In the genomic region with DNA sequence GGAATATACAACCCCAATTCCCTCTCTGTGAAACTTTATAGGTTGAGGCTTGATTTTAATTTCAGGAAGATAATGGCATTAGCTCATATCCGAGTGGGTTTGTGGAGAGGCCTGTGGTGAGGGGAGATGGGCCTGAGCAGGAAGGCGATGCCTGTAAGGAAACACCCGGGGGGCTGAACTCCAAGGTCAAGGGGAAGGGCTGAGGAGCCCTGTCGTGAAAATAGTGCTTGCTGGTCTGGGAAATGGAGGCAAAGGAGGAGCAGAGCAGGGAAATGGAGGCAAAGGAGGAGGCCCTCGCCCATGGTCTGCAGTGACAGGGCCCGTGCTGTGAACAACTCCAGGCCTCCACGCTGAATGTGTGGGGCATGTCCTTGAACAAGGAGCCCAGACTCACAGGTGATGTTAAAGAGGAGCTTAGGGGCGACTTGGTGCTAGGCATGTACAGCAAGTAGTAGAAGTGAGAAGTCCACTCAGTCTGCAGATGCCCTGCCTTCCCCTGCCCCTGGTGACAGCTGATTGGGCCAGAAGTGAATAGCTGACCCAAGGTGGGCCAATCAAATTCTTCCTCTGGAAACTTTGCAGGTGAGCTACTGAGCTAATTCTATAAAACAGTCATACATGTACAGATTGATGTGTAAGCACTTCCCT, we compare ENCODE assay signal across 11 cellular contexts. TPM values are rescaled to one million over a fixed set of nuclear protein-coding genes. Genes with fewer than 3 reads are reported as not detected.
DNase-seq lines count a peak whose midpoint lies in the region; ATAC-seq, FAIRE-seq and TF ChIP-seq lines count a peak whose summit lies in the region.
"Had no signal": no experiment of that assay in that cellular context is flagged by ENCODE, and none has a peak within 500 bp of the region (broad histone marks: within the 10 kb centered on the region; RNA-seq: fewer than 3 reads in every experiment).

No MANE protein-coding gene starts in this region.

- no peaks in the 10 kb centered on the region for H3K79me1 ChIP-seq in H1 (ENCODE audit: low read depth, low read length)

- no peaks in the 10 kb centered on the region for H4K20me1 ChIP-seq in H1 (replicated peaks in 1 of 2; ENCODE audit: control insufficient read depth in 1 of 2, insufficient read depth in 2 of 2, low read length in 2 of 2)

- H3K36me3 Mint-ChIP-seq in HFFc6 (ENCODE audit: low read depth) (no peaks in the 10 kb centered on the region), endothelial cell (ENCODE audit: low read depth, unreplicated experiment) (peaks cover 3% of the 10 kb centered on the region)
- H3K36me3 Mint-ChIP-seq: activated CD4-positive, alpha-beta memory T cell treated with anti-CD3 and anti-CD28 coated beads for 36 hours; activated naive CD8-positive, alpha-beta T cell had no signal

- DNase-seq in NCI-H187 treated with DMSO at 0.1 percent for 48 hours (lab: John Stamatoyannopoulos, UW): peak; percentile 73
- no peak for DNase-seq in NCI-H187 (lab: John Stamatoyannopoulos, UW)
- DNase-seq in NCI-H226: peak; percentile 15
- DNase-seq in H1 (ENCODE audit: low read depth in 1 of 2, low spot score in 2 of 2): no peak
- no peak for DNase-seq in gastrocnemius medialis
- DNase-seq in HFFc6: no peak
- DNase-seq in suprapubic skin (ENCODE audit: low spot score in 2 of 2): no peak
- no peak for DNase-seq in endothelial cell (ENCODE audit: low spot score)
- DNase-seq: activated CD4-positive, alpha-beta memory T cell treated with anti-CD3 and anti-CD28 coated beads for 36 hours; effector CD8-positive, alpha-beta T cell had no signal

- ATAC-seq in gastrocnemius medialis: no peak

- H2AFZ ChIP-seq in H1 (ENCODE audit: low read length): peak overlapping the region; percentile 85; the same call in 1 of the 2 replicates

- no peak overlapping the region for H3K27ac ChIP-seq in H1 (ENCODE audit: low read depth, low read length)
- peak overlapping the region in 3 of 4 donors; percentile 40 to 64 (median 47) for H3K27ac ChIP-seq in gastrocnemius medialis
- H3K27ac ChIP-seq in suprapubic skin: no peak overlapping the region

- CTCF ChIA-PET in H1 (lab: Charles Lee; ENCODE audit: partially characterized antibody): interaction anchor here (0.7 to 3.7 kb wide), 6 partner anchors 9 to 722 kb away, joined by 3 to 21 read pairs (median 4); no protein-coding TSS in a partner anchor

- in situ Hi-C loops in gastrocnemius medialis (cut with MboI; ENCODE audit: low sequenced_read_pairs in 4 of 4): no loop called here

- no peak overlapping the region for H3K56ac ChIP-seq in H1 (replicated peaks; ENCODE audit: insufficient read length, low read depth, low read length)

- H3K27ac Mint-ChIP-seq in HFFc6 (no peak overlapping the region), endothelial cell (ENCODE audit: unreplicated experiment) (no peak overlapping the region)
- H3K27ac Mint-ChIP-seq: activated CD4-positive, alpha-beta memory T cell treated with anti-CD3 and anti-CD28 coated beads for 36 hours; activated naive CD8-positive, alpha-beta T cell had no signal

- H3K27me3 Mint-ChIP-seq in HFFc6 (ENCODE audit: insufficient read depth) (peaks cover 49% of the 10 kb centered on the region), endothelial cell (ENCODE audit: unreplicated experiment) (peaks cover 5% of the 10 kb centered on the region)

- FAIRE-seq in H1 (lab: Jason Lieb, UNC): no peak

- H3K9ac ChIP-seq in H1 (replicated peaks in 1 of 4; ENCODE audit: extremely low read depth in 1 of 4, low read depth in 3 of 4, low read length in 3 of 4): no peak overlapping the region

- 87% methylated on average over 8 of the region's 8 CpGs; no CpG with 5 or more reads in 1 of the 2 experiments for WGBS in H1 (ENCODE audit: extremely low coverage in 1 of 2, insufficient coverage in 1 of 2, insufficient read length in 1 of 2, insufficient replicate concordance in 2 of 2, low coverage in 1 of 2, low lambda C conversion rate in 2 of 2, missing lambda C conversion rate in 1 of 2), 2 experiments
- 69% methylated on average over 8 of the region's 8 CpGs for WGBS in suprapubic skin

- TF ChIP-seq CTCF in H1 (IDR thresholded peaks at IDR 0.05; ENCODE audit: control extremely low read depth in 1 of 3, insufficient read depth in 1 of 3, low read depth in 1 of 3, low read length in 3 of 3) (no peak), gastrocnemius medialis (IDR thresholded peaks at IDR 0.05 in 4 of 5, conservative IDR thresholded peaks at IDR 0.05 in 1 of 5) (no peak), HFFc6 (IDR thresholded peaks at IDR 0.05) (no peak), suprapubic skin (IDR thresholded peaks at IDR 0.05) (no peak), endothelial cell (IDR thresholded peaks at IDR 0.05; ENCODE audit: unreplicated experiment) (no peak)

- TF ChIP-seq EP300 in H1 (IDR thresholded peaks at IDR 0.05; ENCODE audit: borderline replicate concordance in 1 of 2, low read depth in 2 of 2, low read length in 2 of 2) (no peak), suprapubic skin (IDR thresholded peaks at IDR 0.05) (no peak)

- H4K8ac ChIP-seq in H1 (ENCODE audit: extremely low read depth, insufficient read depth, low read length): no peak overlapping the region

- no peak overlapping the region; the same call in 1 of the 2 replicates for H2BK12ac ChIP-seq in H1 (ENCODE audit: low read depth, low read length)

- no peak overlapping the region for H4K91ac ChIP-seq in H1 (replicated peaks; ENCODE audit: insufficient read length, low read length)

- H3K4me2 ChIP-seq in H1 (ENCODE audit: insufficient read depth in 1 of 2, low read depth in 2 of 2, low read length in 2 of 2): no peak overlapping the region

- H3K27me3 ChIP-seq in H1 (replicated peaks in 1 of 4; ENCODE audit: control insufficient read depth in 3 of 4, extremely low read depth in 1 of 4, insufficient read depth in 3 of 4, low read length in 3 of 4): no peaks in the 10 kb centered on the region; a peak in 1 of 7 replicates
- H3K27me3 ChIP-seq in gastrocnemius medialis: no peaks in the 10 kb centered on the region
- H3K27me3 ChIP-seq in suprapubic skin: peaks cover 10% of the 10 kb centered on the region

- H3K9me3 Mint-ChIP-seq in HFFc6: no peaks in the 10 kb centered on the region
- H3K9me3 Mint-ChIP-seq in endothelial cell (ENCODE audit: unreplicated experiment): no peaks in the 10 kb centered on the region
- H3K9me3 Mint-ChIP-seq: activated CD4-positive, alpha-beta memory T cell treated with anti-CD3 and anti-CD28 coated beads for 36 hours had no signal

- H3K36me3 ChIP-seq in H1 (ENCODE audit: control insufficient read depth in 2 of 4, insufficient read depth in 4 of 4, low read length in 3 of 4) (no peaks in the 10 kb centered on the region), gastrocnemius medialis (no peaks in the 10 kb centered on the region), suprapubic skin (no peaks in the 10 kb centered on the region)

- no peak overlapping the region for H3K23ac ChIP-seq in H1 (ENCODE audit: insufficient read length)

- H3K4ac ChIP-seq in H1 (replicated peaks; ENCODE audit: insufficient read length, low read depth, low read length): no peak overlapping the region

- H2AK5ac ChIP-seq in H1 (ENCODE audit: low read depth, low read length): no peak overlapping the region

- H3K4me3 ChIP-seq in H1 (ENCODE audit: extremely low read depth in 1 of 4, insufficient read depth in 2 of 4, low read depth in 3 of 4, low read length in 4 of 4): no peak overlapping the region
- peak overlapping the region in 1 of 4 donors; percentile 40 for H3K4me3 ChIP-seq in gastrocnemius medialis
- H3K4me3 ChIP-seq in suprapubic skin: no peak overlapping the region

- intact Hi-C loops in gastrocnemius medialis (cut with DNase I; ENCODE audit: low total_unique reads): no loop called here

- no peak overlapping the region for H3K18ac ChIP-seq in H1 (ENCODE audit: extremely low read depth, low read length)

- H2BK20ac ChIP-seq in H1 (ENCODE audit: low read length): no peak overlapping the region

- H3K79me2 ChIP-seq in H1 (ENCODE audit: control insufficient read depth in 1 of 2, insufficient read depth in 2 of 2, low read length in 2 of 2): no peaks in the 10 kb centered on the region

- no peak overlapping the region for H3K4me3 Mint-ChIP-seq in HFFc6
- H3K4me3 Mint-ChIP-seq in endothelial cell (ENCODE audit: unreplicated experiment): no peak overlapping the region
- H3K4me3 Mint-ChIP-seq: activated CD4-positive, alpha-beta memory T cell treated with anti-CD3 and anti-CD28 coated beads for 36 hours; activated naive CD8-positive, alpha-beta T cell had no signal

- TF ChIP-seq POLR2A in H1 (IDR thresholded peaks at IDR 0.05; ENCODE audit: control extremely low read depth in 1 of 2, low read depth in 2 of 2, low read length in 2 of 2) (no peak), gastrocnemius medialis (IDR thresholded peaks at IDR 0.05) (no peak), suprapubic skin (IDR thresholded peaks at IDR 0.05) (no peak)

- no peak overlapping the region for H2BK120ac ChIP-seq in H1 (replicated peaks; ENCODE audit: low read depth, low read length)

- H3K4me1 ChIP-seq in H1 (replicated peaks in 1 of 4; ENCODE audit: control insufficient read depth in 3 of 4, insufficient read depth in 4 of 4, low read length in 3 of 4): no peaks in the 10 kb centered on the region; a peak in 1 of 7 replicates
- H3K4me1 ChIP-seq in gastrocnemius medialis: peaks cover 10 to 15% of the 10 kb centered on the region in 2 donors
- H3K4me1 ChIP-seq in suprapubic skin: peaks cover 16% of the 10 kb centered on the region

- H2BK5ac ChIP-seq in H1 (ENCODE audit: low read depth, low read length): no peak overlapping the region

- peaks cover 20% of the 10 kb centered on the region for H3K4me1 Mint-ChIP-seq in HFFc6 (ENCODE audit: low read depth)
- H3K4me1 Mint-ChIP-seq in endothelial cell (ENCODE audit: unreplicated experiment): peaks cover 7% of the 10 kb centered on the region

- no peak overlapping the region for H3K14ac ChIP-seq in H1 (ENCODE audit: insufficient read length)

- no peak for TF ChIP-seq RAD21 in H1 (IDR thresholded peaks at IDR 0.05 in 1 of 2, conservative IDR thresholded peaks at IDR 0.05 in 1 of 2; ENCODE audit: low read depth in 2 of 2, low read length in 2 of 2)

- H4K5ac ChIP-seq in H1 (ENCODE audit: insufficient read length, low read depth, low read length): no peak overlapping the region

- H2BK15ac ChIP-seq in H1 (ENCODE audit: low read length): no peak overlapping the region

- POLR2A ChIA-PET in H1 (lab: Charles Lee; ENCODE audit: partially characterized antibody): no interaction called here

- H3K9me3 ChIP-seq in H1 (ENCODE audit: insufficient read depth in 2 of 2, low read depth in 1 of 2, low read length in 1 of 2) (no peaks in the 10 kb centered on the region), gastrocnemius medialis (no peaks in the 10 kb centered on the region), suprapubic skin (no peaks in the 10 kb centered on the region)

- no peaks in the 10 kb centered on the region for H3K23me2 ChIP-seq in H1 (ENCODE audit: low read depth, low read length)

RNA-seq across cellular contexts. Expression of a gene that starts 38.1 kb away (rescaled TPM):
- total RNA-seq in H1 (2021; fragmentation: NEBNext Ultra II Directional; extraction: Animal tissue kit (Norgen Biotek cat#: 25700)): 60.4 and 73.4 TPM in 2 replicates
- polyA plus RNA-seq in H1 (2011; rRNA removed): 32.9 and 38.6 TPM in 2 replicates
- 68.9 TPM for polyA plus RNA-seq in H1 (2011; cell fraction: cytosol; rRNA removed)
- 26.0 TPM for polyA plus RNA-seq in H1 (2011; cell fraction: nucleus; rRNA removed)
- 64.2 to 105 TPM (median 72.5 TPM) in 4 replicates for polyA plus RNA-seq in H1 (2012, experiment 1 of 2)
- polyA plus RNA-seq in H1 (2012, experiment 2 of 2): 49.1 TPM
- 25.2 TPM for polyA plus RNA-seq in H1 (2013, experiment 1 of 2)
- 26.2 TPM for polyA plus RNA-seq in H1 (2013, experiment 2 of 2)
- 18.4 and 25.9 TPM in 2 replicates for polyA minus RNA-seq in H1 (2011; rRNA and poly(A)+ RNA removed)
- polyA minus RNA-seq in H1 (2011; cell fraction: cytosol; rRNA and poly(A)+ RNA removed): 10.5 TPM
- 21.0 TPM for polyA minus RNA-seq in H1 (2011; cell fraction: nucleus; rRNA and poly(A)+ RNA removed)
- total RNA-seq in gastrocnemius medialis (10 to 100 TPM; 24.3 to 47.2 (median 35.5) TPM), suprapubic skin (10 to 100 TPM in 3 of 4 donors, 1 to 10 TPM in 1; 7.4 to 15.2 (median 12.5) TPM), endothelial cell (ENCODE audit: unreplicated experiment) (39.3 TPM)
- 10 to 100 TPM; 47.0 to 62.5 (median 56.4) TPM for total RNA-seq in HFFc6 (2021; fragmentation: NEBNext Ultra II Directional; extraction: Animal tissue kit (Norgen Biotek cat#: 25700))

Comparison
In these comparisons a context has a peak if more than half of its experiments do, and no peak if none do; other contexts are left out.
1. DNase-seq: peak in NCI-H187 treated with DMSO at 0.1 percent for 48 hours (single experiment) and NCI-H226 (single experiment); none in NCI-H187 (0 of 2), H1 (0 of 2), gastrocnemius medialis (0 of 2), HFFc6 (single experiment), suprapubic skin (0 of 2) and endothelial cell (single experiment).
2. H3K27ac ChIP-seq: peak in gastrocnemius medialis (3 of 4); none in H1 (single experiment) and suprapubic skin (single experiment).